Comparison of ENCODE assay signal across 8 cellular contexts in genomic region chr11:65858354-65859133, GRCh38. TPM values are rescaled to one million over a fixed set of nuclear protein-coding genes. Genes with fewer than 3 reads are reported as not detected.
DNase-seq lines count a peak whose midpoint lies in the region; ATAC-seq, FAIRE-seq and TF ChIP-seq lines count a peak whose summit lies in the region.

No MANE protein-coding gene starts in this region.

- peak; percentile 92 for FAIRE-seq in A204.1 (lab: Jason Lieb, UNC)

- H4K20me1 ChIP-seq in hepatocyte (ENCODE audit: insufficient read depth, poor library complexity, severe bottlenecking), result peaks cover 31% of the 10 kb centered on the region

- H3K27me3 Mint-ChIP-seq in WTC11 (ENCODE audit: low read depth), result no peaks in the 10 kb centered on the region

- H3K4me3 ChIP-seq in hepatocyte, result peak overlapping the region; percentile 41
- H3K4me3 ChIP-seq in stomach, result peak overlapping the region; percentile 94 to 99 (median 99)

- peak overlapping the region; percentile 90 for H3K4me2 ChIP-seq in hepatocyte

- H3K27ac ChIP-seq in hepatocyte (peak overlapping the region; percentile 97), stomach (peak overlapping the region; percentile 92 to 98 (median 97))

- POLR2A ChIA-PET in WTC11 (lab: Charles Lee), result interaction anchor here (0.7 to 4.2 kb wide), 21 partner anchors 8 to 409 kb away, joined by 3 to 90 read pairs (median 4); partner anchors contain the start of genes CCDC85B, CST6, EFEMP2 and FIBP

- H3K79me2 ChIP-seq in hepatocyte, result peaks cover 55% of the 10 kb centered on the region

- H3K4me3 Mint-ChIP-seq in WTC11, result peak overlapping the region; percentile 90

- H2AFZ ChIP-seq in hepatocyte, result peak overlapping the region; percentile 22

- no peaks in the 10 kb centered on the region for H3K27me3 ChIP-seq in hepatocyte
- no peaks in the 10 kb centered on the region for H3K27me3 ChIP-seq in stomach

- peak overlapping the region; percentile 100 for H3K27ac Mint-ChIP-seq in WTC11

- ATAC-seq in GM18870 (IDR thresholded peaks at IDR 0.05; ENCODE audit: unreplicated experiment), result peak; percentile 36
- ATAC-seq in WTC11, result no peak
- no peak for ATAC-seq in left lobe of liver

- H3K9me3 ChIP-seq in hepatocyte (ENCODE audit: low read depth) (no peaks in the 10 kb centered on the region), stomach (no peaks in the 10 kb centered on the region)

- no peak for TF ChIP-seq CTCF in WTC11 (IDR thresholded peaks at IDR 0.05)
- TF ChIP-seq CTCF in hepatocyte (IDR thresholded peaks at IDR 0.05; ENCODE audit: poor library complexity), result no peak
- TF ChIP-seq CTCF in stomach (IDR thresholded peaks at IDR 0.05), result no peak

- intact Hi-C loops in stomach (cut with DNase I; ENCODE audit: low total_unique reads), result no loop called here

- no peaks in the 10 kb centered on the region for H3K9me2 ChIP-seq in hepatocyte (replicated peaks; ENCODE audit: insufficient read depth)

- DNase-seq in WTC11 (ENCODE audit: low spot score) (no peak), hepatocyte (ENCODE audit: low spot score) (no peak), stomach (no peak), HT-29 (ENCODE audit: low spot score) (no peak), left lobe of liver (ENCODE audit: low spot score) (no peak), NCI-H2107 treated with DMSO at 0.1 percent for 48 hours (lab: John Stamatoyannopoulos, UW; ENCODE audit: unreplicated experiment) (no peak)

- H3K36me3 ChIP-seq in hepatocyte (replicated peaks; ENCODE audit: insufficient read depth, low read depth), result no peaks in the 10 kb centered on the region
- H3K36me3 ChIP-seq in stomach, result peaks cover 43 to 51% (median 47%) of the 10 kb centered on the region in 4 donors

- H3K4me1 Mint-ChIP-seq in WTC11, result peaks cover 24% of the 10 kb centered on the region

- no peaks in the 10 kb centered on the region for H3K9me3 Mint-ChIP-seq in WTC11

- CTCF ChIA-PET in WTC11 (lab: Charles Lee), result interaction anchor here (1.0 to 16.6 kb wide), 26 partner anchors 8 to 442 kb away, joined by 3 to 539 read pairs (median 11); partner anchors contain the start of genes AP5B1, BANF1, CCDC85B and EFEMP2

- TF ChIP-seq POLR2A in stomach (IDR thresholded peaks at IDR 0.05), result no peak

- WGBS in hepatocyte (ENCODE audit: low lambda C conversion rate, missing lambda C conversion rate), result 1% methylated on average over 32 of the region's 32 CpGs
- 0 to 1% (median 0%) methylated on average over 32 of the region's 32 CpGs for WGBS in stomach, 5 donors

- TF ChIP-seq EP300 in stomach (IDR thresholded peaks at IDR 0.05), result no peak

- H3K36me3 Mint-ChIP-seq in WTC11, result peaks cover 43% of the 10 kb centered on the region

- H3K4me1 ChIP-seq in hepatocyte (ENCODE audit: insufficient read depth) (peaks cover 30% of the 10 kb centered on the region), stomach (peaks cover 34 to 79% (median 72%) of the 10 kb centered on the region in 4 donors)

TF ChIP-seq in WTC11, 78 proteins besides CTCF, POLR2A, EP300 and RAD21 (continues in another document):
- TF ChIP-seq EMX1 (CRISPR knock-in tag; IDR thresholded peaks at IDR 0.05) (no peak), FOXP4 (CRISPR knock-in tag; IDR thresholded peaks at IDR 0.05) (no peak; the same call in 1 of the 2 replicates), PREB (CRISPR knock-in tag; IDR thresholded peaks at IDR 0.05; ENCODE audit: borderline replicate concordance) (no peak), ARID4B (CRISPR knock-in tag; IDR thresholded peaks at IDR 0.05; ENCODE audit: borderline replicate concordance) (no peak), IRF1 (CRISPR knock-in tag; IDR thresholded peaks at IDR 0.05) (no peak)

RNA-seq across cellular contexts. Expression of gene CFL1, which starts 0.6 kb away (rescaled TPM):
- 1,014 to 1,073 TPM (median 1,031 TPM) in 3 replicates for total RNA-seq in WTC11 (2021)
- total RNA-seq in hepatocyte, result 720 and 758 TPM in 2 replicates
- polyA plus RNA-seq in hepatocyte, result 1,698 and 1,708 TPM in 2 replicates
- total RNA-seq in stomach, result 1,000 to 10,000 TPM in 1 of 5 donors, 100 to 1,000 TPM in 4; 389 to 1,430 (median 677) TPM
- 100 to 1,000 TPM; 534 to 874 (median 658) TPM for polyA plus RNA-seq in stomach
- 2,410 and 2,611 TPM in 2 replicates for total RNA-seq in HT-29 (2014; rRNA removed; shearing (Covaris generic))
- 240 TPM for total RNA-seq in left lobe of liver

RNA-seq across cellular contexts. Expression of gene MUS81, which starts 1.7 kb away (rescaled TPM):
- total RNA-seq in WTC11 (2021), result 44.9 to 45.9 TPM (median 45.1 TPM) in 3 replicates
- 22.3 and 23.8 TPM in 2 replicates for total RNA-seq in hepatocyte
- polyA plus RNA-seq in hepatocyte, result 47.0 and 51.7 TPM in 2 replicates
- 100 to 1,000 TPM in 2 of 5 donors, 10 to 100 TPM in 3; 26.4 to 162 (median 81.1) TPM for total RNA-seq in stomach
- 10 to 100 TPM; 32.7 to 64.6 (median 32.9) TPM for polyA plus RNA-seq in stomach
- total RNA-seq in HT-29 (2014; rRNA removed; shearing (Covaris generic)), result 118 and 143 TPM in 2 replicates
- total RNA-seq in left lobe of liver, result 14.3 TPM

RNA-seq across cellular contexts. Expression of gene EFEMP2, which starts 14.1 kb away (rescaled TPM):
- total RNA-seq in WTC11 (2021) (14.2 to 17.9 TPM (median 17.8 TPM) in 3 replicates), hepatocyte (65.2 and 69.7 TPM in 2 replicates), stomach (10 to 100 TPM; 21.0 to 34.4 (median 23.3) TPM), left lobe of liver (6.0 TPM)
- polyA plus RNA-seq in hepatocyte (197 and 230 TPM in 2 replicates), stomach (10 to 100 TPM; 31.8 to 37.9 (median 36.0) TPM)
- 1.2 and 1.6 TPM in 2 replicates for total RNA-seq in HT-29 (2014; rRNA removed; shearing (Covaris generic))

RNA-seq across cellular contexts. Expression of gene CTSW, which starts 21.1 kb away (rescaled TPM):
- total RNA-seq in WTC11 (2021) (0.18 TPM in 1 of 3 replicates, not detected in the others), hepatocyte (not detected in 2 replicates), stomach (1 to 10 TPM in 2 of 5 donors, under 1 TPM in 1, not detected in 2; 0.58 to 2.2 (median 1.1) TPM), left lobe of liver (0.63 TPM)
- polyA plus RNA-seq in hepatocyte (0.15 and 0.56 TPM in 2 replicates), stomach (1 to 10 TPM in 2 of 3 donors, under 1 TPM in 1; 0.43 to 2.7 (median 1.6) TPM)
- total RNA-seq in HT-29 (2014; rRNA removed; shearing (Covaris generic)), result not detected in 2 replicates

RNA-seq across cellular contexts. Expression of gene SNX32, which starts 24.8 kb away (rescaled TPM):
- total RNA-seq in WTC11 (2021), result 2.2 to 3.4 TPM (median 2.9 TPM) in 3 replicates
- total RNA-seq in hepatocyte, result 2.3 and 2.9 TPM in 2 replicates
- polyA plus RNA-seq in hepatocyte, result 5.1 and 6.0 TPM in 2 replicates
- total RNA-seq in stomach, result 1 to 10 TPM in 2 of 5 donors, under 1 TPM in 1, not detected in 2; 0.29 to 1.4 (median 1.3) TPM
- polyA plus RNA-seq in stomach, result under 1 TPM; 0.25 to 0.90 (median 0.61) TPM
- total RNA-seq in HT-29 (2014; rRNA removed; shearing (Covaris generic)), result not detected in 2 replicates
- not detected for total RNA-seq in left lobe of liver
